1 cellular context compared by ENCODE assay signal in the genomic region with DNA sequence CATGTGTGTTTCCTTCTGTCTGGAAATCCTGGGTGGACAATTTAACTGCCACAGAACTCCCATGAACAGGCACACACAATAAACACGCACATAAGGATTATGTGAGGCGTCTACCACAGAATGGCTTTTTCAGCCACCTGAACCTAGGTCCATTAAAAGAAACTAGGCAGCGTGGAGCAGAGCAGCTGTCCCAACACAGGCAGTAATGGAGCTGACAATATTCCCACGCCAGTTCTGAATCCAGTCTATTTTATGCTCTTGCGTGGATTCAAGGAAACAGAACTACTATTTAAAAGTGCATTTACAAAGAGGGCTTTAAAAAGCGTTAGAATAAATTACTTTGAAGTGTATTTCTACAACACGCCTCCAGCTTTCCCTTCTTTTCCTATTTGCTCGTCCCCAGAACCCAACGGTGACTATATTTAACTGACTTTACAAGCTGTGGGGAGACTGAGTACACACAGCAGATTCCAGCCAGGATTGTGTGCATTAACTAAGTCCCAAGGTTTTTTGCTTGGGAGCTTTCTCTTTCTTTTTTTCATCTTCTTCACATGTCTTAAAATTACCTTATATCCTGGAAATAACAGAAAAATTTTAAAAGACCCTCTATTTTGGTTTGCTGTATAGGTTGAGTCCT.
TF ChIP-seq lines count a peak whose summit lies in the region.

No MANE protein-coding gene starts in this region.

TF ChIP-seq in IMR-90, 13 proteins besides CTCF, POLR2A, EP300 and RAD21:
- TF ChIP-seq, protein P1, sequence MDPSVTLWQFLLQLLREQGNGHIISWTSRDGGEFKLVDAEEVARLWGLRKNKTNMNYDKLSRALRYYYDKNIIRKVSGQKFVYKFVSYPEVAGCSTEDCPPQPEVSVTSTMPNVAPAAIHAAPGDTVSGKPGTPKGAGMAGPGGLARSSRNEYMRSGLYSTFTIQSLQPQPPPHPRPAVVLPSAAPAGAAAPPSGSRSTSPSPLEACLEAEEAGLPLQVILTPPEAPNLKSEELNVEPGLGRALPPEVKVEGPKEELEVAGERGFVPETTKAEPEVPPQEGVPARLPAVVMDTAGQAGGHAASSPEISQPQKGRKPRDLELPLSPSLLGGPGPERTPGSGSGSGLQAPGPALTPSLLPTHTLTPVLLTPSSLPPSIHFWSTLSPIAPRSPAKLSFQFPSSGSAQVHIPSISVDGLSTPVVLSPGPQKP (IDR thresholded peaks at IDR 0.05; ENCODE audit: borderline replicate concordance, low read depth, low read length), result no peak
- no peak for TF ChIP-seq CEBPB (IDR thresholded peaks at IDR 0.05; ENCODE audit: low read depth, low read length)
